14 cellular contexts compared by ENCODE assay signal in the genomic region with DNA sequence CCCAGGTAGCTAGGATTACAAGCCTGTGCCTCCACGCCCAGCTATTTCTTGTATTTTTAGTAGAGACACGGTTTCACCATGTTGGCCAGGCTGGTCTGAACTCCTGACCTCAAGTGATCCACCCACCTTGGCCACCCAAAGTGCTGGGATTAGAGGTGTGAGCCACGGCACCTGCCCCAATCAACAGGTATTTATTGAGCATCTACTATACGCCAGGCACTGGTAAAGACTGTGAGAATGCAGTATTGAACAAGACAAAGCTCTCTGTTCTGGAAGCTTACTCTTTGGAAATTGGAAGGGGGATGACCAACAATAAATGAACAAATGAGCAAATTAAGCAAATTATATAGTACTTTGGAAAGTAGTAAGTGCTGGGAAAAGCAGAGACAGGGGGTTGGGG. TPM values are rescaled to one million over a fixed set of nuclear protein-coding genes. Genes with fewer than 3 reads are reported as not detected.
DNase-seq lines count a peak whose midpoint lies in the region; ATAC-seq and TF ChIP-seq lines count a peak whose summit lies in the region.
"Had no signal": no experiment of that assay in that cellular context is flagged by ENCODE, and none has a peak within 500 bp of the region (broad histone marks: within the 10 kb centered on the region; RNA-seq: fewer than 3 reads in every experiment).

No MANE protein-coding gene starts in this region.

- DNase-seq in CD4-positive, alpha-beta memory T cell: no peak
- DNase-seq in RWPE1 (ENCODE audit: low spot score): no peak
- no peak for DNase-seq in esophagus muscularis mucosa (ENCODE audit: extremely low spot score)
- DNase-seq in sigmoid colon: no peak
- no peak for DNase-seq in stimulated activated CD4-positive, alpha-beta T cell treated with anti-CD3 and anti-CD28 coated beads, Interleukin-2, amount 100 ng/mL, for 24 hours
- DNase-seq: effector CD8-positive, alpha-beta T cell; NCI-H1092; NCI-H524; SHP77; stimulated activated CD4-positive, alpha-beta T cell treated with anti-CD3 and anti-CD28 coated beads, Interleukin-2, amount 100 ng/mL, for 48 hours had no signal

- H3K36me3 ChIP-seq in CD4-positive, alpha-beta memory T cell (ENCODE audit: insufficient read depth, low read length): no peaks in the 10 kb centered on the region
- H3K36me3 ChIP-seq in esophagus muscularis mucosa (no peaks in the 10 kb centered on the region), sigmoid colon (no peaks in the 10 kb centered on the region)
- H3K36me3 ChIP-seq: thoracic aorta had no signal

- H3K4me1 ChIP-seq in CD4-positive, alpha-beta memory T cell (ENCODE audit: insufficient read depth, low read length): peaks cover 57% of the 10 kb centered on the region
- H3K4me1 ChIP-seq in esophagus muscularis mucosa (peaks cover 30 to 83% (median 57%) of the 10 kb centered on the region in 4 donors), sigmoid colon (peaks cover 0 to 49% (median 43%) of the 10 kb centered on the region in 4 donors)

- H3K27ac ChIP-seq in CD4-positive, alpha-beta memory T cell (ENCODE audit: low read depth, low read length): peak overlapping the region; percentile 78
- H3K27ac ChIP-seq in RWPE1: peak overlapping the region; percentile 100
- peak overlapping the region; percentile 92 to 97 (median 94) for H3K27ac ChIP-seq in esophagus muscularis mucosa (replicated peaks in 1 of 4)
- peak overlapping the region; percentile 91 to 95 (median 94) for H3K27ac ChIP-seq in sigmoid colon

- TF ChIP-seq EP300 in esophagus muscularis mucosa (IDR thresholded peaks at IDR 0.05) (no peak), sigmoid colon (IDR thresholded peaks at IDR 0.05) (no peak)

- CTCF ChIA-PET in CD4-positive, alpha-beta memory T cell (lab: Charles Lee; ENCODE audit: partially characterized antibody): interaction anchor here (1.0 to 6.4 kb wide), 5 partner anchors 23 to 40 kb away, joined by 5 to 72 read pairs (median 15); partner anchors contain the start of gene FOSB
- CTCF ChIA-PET in RWPE1 (lab: Yijun Ruan, JAX): interaction anchor here (0.6 to 0.8 kb wide), 3 partner anchors 18 to 155 kb away, joined by 3 to 6 read pairs (median 3); no protein-coding TSS in a partner anchor

- no peaks in the 10 kb centered on the region for H3K27me3 Mint-ChIP-seq in CD4-positive, alpha-beta memory T cell

- H3K36me3 Mint-ChIP-seq in CD4-positive, alpha-beta memory T cell: peaks cover 0 to 19% of the 10 kb centered on the region in 2 donors

- peak overlapping the region in 7 of 8 donors; percentile 37 to 86 (median 61) for H3K4me3 Mint-ChIP-seq in CD4-positive, alpha-beta memory T cell

- peaks cover 38 to 83% (median 62%) of the 10 kb centered on the region in 4 donors for H3K4me1 Mint-ChIP-seq in CD4-positive, alpha-beta memory T cell

- no peak for TF ChIP-seq POLR2A in esophagus muscularis mucosa (IDR thresholded peaks at IDR 0.05; ENCODE audit: low read depth)
- no peak for TF ChIP-seq POLR2A in sigmoid colon (IDR thresholded peaks at IDR 0.05)

- peak overlapping the region; percentile 85 to 98 (median 96) for H3K27ac Mint-ChIP-seq in CD4-positive, alpha-beta memory T cell

- no peak overlapping the region for H3K4me3 ChIP-seq in CD4-positive, alpha-beta memory T cell (ENCODE audit: low read length in 2 of 2)
- H3K4me3 ChIP-seq in esophagus muscularis mucosa (no peak overlapping the region), sigmoid colon (no peak overlapping the region)

- H3K27me3 ChIP-seq in CD4-positive, alpha-beta memory T cell (ENCODE audit: insufficient read depth, low read length): no peaks in the 10 kb centered on the region
- H3K27me3 ChIP-seq in esophagus muscularis mucosa (no peaks in the 10 kb centered on the region), sigmoid colon (no peaks in the 10 kb centered on the region)

- TF ChIP-seq CTCF in RWPE1 (conservative IDR thresholded peaks at IDR 0.05; ENCODE audit: low read depth) (no peak), esophagus muscularis mucosa (IDR thresholded peaks at IDR 0.05) (no peak), sigmoid colon (IDR thresholded peaks at IDR 0.05) (no peak)

- 92% methylated on average over 4 of the region's 4 CpGs for WGBS in esophagus muscularis mucosa
- WGBS in sigmoid colon, 2 donors: 78 to 87% methylated on average over 4 of the region's 4 CpGs

- ATAC-seq in HG03521 (IDR thresholded peaks at IDR 0.05; ENCODE audit: unreplicated experiment): no peak
- ATAC-seq in HG03280 (IDR thresholded peaks at IDR 0.05; ENCODE audit: unreplicated experiment): no peak
- ATAC-seq in HG03457 (IDR thresholded peaks at IDR 0.05; ENCODE audit: unreplicated experiment): no peak

- POLR2A ChIA-PET in CD4-positive, alpha-beta memory T cell (lab: Charles Lee; ENCODE audit: partially characterized antibody): interaction anchor here (0.7 to 15.5 kb wide), 3 partner anchors 23 to 257 kb away, joined by 3 to 240 read pairs (median 24); partner anchors contain the start of gene FOSB
- POLR2A ChIA-PET in RWPE1 (lab: Yijun Ruan, JAX; ENCODE audit: low non-redundant PET): no interaction called here

- no peaks in the 10 kb centered on the region for H3K9me3 ChIP-seq in CD4-positive, alpha-beta memory T cell (ENCODE audit: control insufficient read depth in 1 of 2, low read length in 2 of 2)
- no peaks in the 10 kb centered on the region for H3K9me3 ChIP-seq in esophagus muscularis mucosa
- no peaks in the 10 kb centered on the region for H3K9me3 ChIP-seq in sigmoid colon
- H3K9me3 ChIP-seq: thoracic aorta had no signal

- intact Hi-C loops in CD4-positive, alpha-beta memory T cell (cut with micrococcal nuclease): no loop called here
- intact Hi-C loops in esophagus muscularis mucosa (cut with DNase I) (no loop called here), sigmoid colon (cut with DNase I) (no loop called here)

- no peaks in the 10 kb centered on the region for H3K9me3 Mint-ChIP-seq in CD4-positive, alpha-beta memory T cell

RNA-seq across cellular contexts. Expression of gene ERCC1, which starts 21.4 kb away (rescaled TPM):
- total RNA-seq in CD4-positive, alpha-beta memory T cell: 10 to 100 TPM; 46.6 to 46.9 TPM
- polyA plus RNA-seq in CD4-positive, alpha-beta memory T cell: 10 to 100 TPM; 36.2 to 38.3 TPM
- total RNA-seq in esophagus muscularis mucosa (100 to 1,000 TPM in 1 of 4 donors, 10 to 100 TPM in 3; 62.8 to 102 (median 69.3) TPM), sigmoid colon (10 to 100 TPM; 41.8 to 67.0 (median 64.4) TPM)
- polyA plus RNA-seq in sigmoid colon: 10 to 100 TPM; 27.3 to 31.8 (median 30.1) TPM

RNA-seq across cellular contexts. Expression of gene FOSB, which starts 22.7 kb away (rescaled TPM):
- 1 to 10 TPM; 4.2 to 4.7 TPM for total RNA-seq in CD4-positive, alpha-beta memory T cell
- polyA plus RNA-seq in CD4-positive, alpha-beta memory T cell: 10 to 100 TPM; 12.5 to 17.1 TPM
- total RNA-seq in esophagus muscularis mucosa: 10 to 100 TPM in 2 of 4 donors, 1 to 10 TPM in 2; 2.2 to 25.2 (median 6.9) TPM
- total RNA-seq in sigmoid colon: 10 to 100 TPM in 3 of 4 donors, 1 to 10 TPM in 1; 1.1 to 28.1 (median 23.1) TPM
- polyA plus RNA-seq in sigmoid colon: 10 to 100 TPM in 1 of 3 donors, 1 to 10 TPM in 2; 3.7 to 11.0 (median 5.4) TPM

RNA-seq across cellular contexts. Expression of gene POLR1G, which starts 38.7 kb away (rescaled TPM):
- total RNA-seq in CD4-positive, alpha-beta memory T cell: 1 to 10 TPM; 2.0 to 2.9 TPM
- 1 to 10 TPM; 1.2 to 8.4 TPM for polyA plus RNA-seq in CD4-positive, alpha-beta memory T cell
- total RNA-seq in esophagus muscularis mucosa (1 to 10 TPM; 2.9 to 8.7 (median 6.0) TPM), sigmoid colon (1 to 10 TPM; 1.6 to 4.2 (median 3.8) TPM)
- 1 to 10 TPM; 1.2 to 5.6 (median 2.3) TPM for polyA plus RNA-seq in sigmoid colon

RNA-seq across cellular contexts. Expression of gene PPP1R13L, which starts 40.3 kb away (rescaled TPM):
- total RNA-seq in CD4-positive, alpha-beta memory T cell: 10 to 100 TPM; 10.3 to 13.0 TPM
- under 1 TPM; 0.66 to 0.76 TPM for polyA plus RNA-seq in CD4-positive, alpha-beta memory T cell
- total RNA-seq in esophagus muscularis mucosa (10 to 100 TPM in 2 of 4 donors, 1 to 10 TPM in 2; 4.1 to 16.8 (median 9.5) TPM), sigmoid colon (1 to 10 TPM; 5.8 to 9.4 (median 7.7) TPM)
- polyA plus RNA-seq in sigmoid colon: 10 to 100 TPM; 15.6 to 34.0 (median 18.0) TPM

RNA-seq across cellular contexts. Expression of gene RTN2, which starts 51.7 kb away (rescaled TPM):
- total RNA-seq in CD4-positive, alpha-beta memory T cell: 1 to 10 TPM in 1 of 2 experiments, under 1 TPM in 1; 0.14 to 1.1 TPM
- polyA plus RNA-seq in CD4-positive, alpha-beta memory T cell: under 1 TPM in 1 of 2 donors, not detected in 1; 0.48 TPM
- total RNA-seq in esophagus muscularis mucosa (10 to 100 TPM in 3 of 4 donors, 1 to 10 TPM in 1; 7.0 to 23.6 (median 17.2) TPM), sigmoid colon (10 to 100 TPM; 15.0 to 23.5 (median 19.2) TPM)
- polyA plus RNA-seq in sigmoid colon: 10 to 100 TPM in 2 of 3 donors, 1 to 10 TPM in 1; 9.5 to 15.0 (median 12.0) TPM
